20 cellular contexts compared by ENCODE assay signal in the genomic region with DNA sequence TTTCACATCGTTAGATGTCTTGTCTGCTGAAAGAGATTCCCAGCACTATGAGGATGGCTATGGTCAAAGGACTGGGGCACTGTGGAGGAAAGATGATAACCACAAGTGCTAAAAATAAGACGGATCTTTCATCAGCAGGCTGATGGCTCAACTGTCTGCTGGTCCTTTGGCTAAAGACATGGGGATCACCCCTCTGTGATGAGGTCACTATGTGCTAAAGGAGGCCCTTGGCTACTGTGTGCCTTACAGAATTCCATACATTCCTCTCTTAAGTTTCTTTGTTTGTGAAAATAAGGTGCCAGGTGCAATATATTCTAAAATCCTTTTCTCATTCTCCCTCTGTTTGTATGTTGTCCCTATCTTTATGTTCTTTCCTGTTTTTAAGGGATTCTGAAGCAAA. TPM values are rescaled to one million over a fixed set of nuclear protein-coding genes. Genes with fewer than 3 reads are reported as not detected.
DNase-seq lines count a peak whose midpoint lies in the region; ATAC-seq lines count a peak whose summit lies in the region.
"Had no signal": no experiment of that assay in that cellular context is flagged by ENCODE, and none has a peak within 500 bp of the region (broad histone marks: within the 10 kb centered on the region; RNA-seq: fewer than 3 reads in every experiment).

No MANE protein-coding gene starts in this region.

- H4K5ac ChIP-seq in mesendoderm (ENCODE audit: low read length) = no peak overlapping the region

- no peak overlapping the region for H2BK5ac ChIP-seq in mesendoderm (ENCODE audit: low read length)

- no peaks in the 10 kb centered on the region for H3K79me2 ChIP-seq in mesendoderm (ENCODE audit: control insufficient read depth, insufficient read depth, low read length)

- H4K8ac ChIP-seq in mesendoderm (ENCODE audit: low read depth, low read length) = no peak overlapping the region

- H3K27me3 ChIP-seq in BLaER1 (no peaks in the 10 kb centered on the region), mesendoderm (ENCODE audit: insufficient read depth, low read length, poor library complexity) (no peaks in the 10 kb centered on the region)

- CTCF ChIA-PET in activated CD8-positive, alpha-beta memory T cell treated with anti-CD3 and anti-CD28 coated beads, Interleukin-2, amount 10 ng/mL, durations not matched to agents 7 days and 5 days (lab: Charles Lee) = no interaction called here
- CTCF ChIA-PET in activated naive CD4-positive, alpha-beta T cell treated with anti-CD3 and anti-CD28 coated beads, Interleukin-2, amount 10 ng/mL, durations not matched to agents 7 days and 5 days (lab: Charles Lee) = no interaction called here

- H3K27me3 Mint-ChIP-seq in activated CD8-positive, alpha-beta memory T cell treated with anti-CD3 and anti-CD28 coated beads, Interleukin-2, amount 10 ng/mL, durations not matched to agents 7 days and 5 days = peaks cover 2% of the 10 kb centered on the region
- peaks cover 3% of the 10 kb centered on the region for H3K27me3 Mint-ChIP-seq in activated naive CD4-positive, alpha-beta T cell treated with anti-CD3 and anti-CD28 coated beads, Interleukin-2, amount 10 ng/mL, durations not matched to agents 7 days and 5 days

- no peaks in the 10 kb centered on the region for H3K9me3 ChIP-seq in BLaER1
- H3K9me3 ChIP-seq: A549 had no signal

- H3K27ac ChIP-seq in BLaER1 (no peak overlapping the region), mesendoderm (ENCODE audit: low read depth, low read length) (no peak overlapping the region)
- H3K27ac ChIP-seq: A549, SK-N-MC had no signal

- H4K20me1 ChIP-seq in BLaER1 = no peaks in the 10 kb centered on the region

- no peaks in the 10 kb centered on the region for H3K79me1 ChIP-seq in mesendoderm (ENCODE audit: low read length)

- no peak overlapping the region for H2BK15ac ChIP-seq in mesendoderm (replicated peaks; ENCODE audit: low read depth)

- H3K36me3 Mint-ChIP-seq in activated CD8-positive, alpha-beta memory T cell treated with anti-CD3 and anti-CD28 coated beads, Interleukin-2, amount 10 ng/mL, durations not matched to agents 7 days and 5 days = no peaks in the 10 kb centered on the region
- no peaks in the 10 kb centered on the region for H3K36me3 Mint-ChIP-seq in activated naive CD4-positive, alpha-beta T cell treated with anti-CD3 and anti-CD28 coated beads, Interleukin-2, amount 10 ng/mL, durations not matched to agents 7 days and 5 days
- H3K36me3 Mint-ChIP-seq: CD14-positive monocyte, IgD-negative memory B cell had no signal

- H3K36me3 ChIP-seq in BLaER1 (no peaks in the 10 kb centered on the region), mesendoderm (ENCODE audit: control insufficient read depth, insufficient read depth, low read length) (no peaks in the 10 kb centered on the region)

- H3K9me3 Mint-ChIP-seq in activated CD8-positive, alpha-beta memory T cell treated with anti-CD3 and anti-CD28 coated beads, Interleukin-2, amount 10 ng/mL, durations not matched to agents 7 days and 5 days (ENCODE audit: low read depth) = no peaks in the 10 kb centered on the region
- no peaks in the 10 kb centered on the region for H3K9me3 Mint-ChIP-seq in activated naive CD4-positive, alpha-beta T cell treated with anti-CD3 and anti-CD28 coated beads, Interleukin-2, amount 10 ng/mL, durations not matched to agents 7 days and 5 days
- H3K9me3 Mint-ChIP-seq: IgD-negative memory B cell had no signal

- no peak overlapping the region for H3K27ac Mint-ChIP-seq in activated CD8-positive, alpha-beta memory T cell treated with anti-CD3 and anti-CD28 coated beads, Interleukin-2, amount 10 ng/mL, durations not matched to agents 7 days and 5 days
- H3K27ac Mint-ChIP-seq in activated naive CD4-positive, alpha-beta T cell treated with anti-CD3 and anti-CD28 coated beads, Interleukin-2, amount 10 ng/mL, durations not matched to agents 7 days and 5 days = no peak overlapping the region
- H3K27ac Mint-ChIP-seq: CD14-positive monocyte, IgD-negative memory B cell had no signal

- H3K9ac ChIP-seq in BLaER1 = no peak overlapping the region
- no peak overlapping the region for H3K9ac ChIP-seq in mesendoderm (ENCODE audit: low read length)

- WGBS in mesendoderm (ENCODE audit: extremely low coverage, insufficient coverage, low lambda C conversion rate) = no CpG with 5 or more reads among the region's 2 CpGs

- H3K4me1 ChIP-seq in BLaER1 = peaks cover 6% of the 10 kb centered on the region
- peaks cover 4% of the 10 kb centered on the region for H3K4me1 ChIP-seq in mesendoderm (ENCODE audit: control insufficient read depth, low read depth, low read length)
- H3K4me1 ChIP-seq: A549 had no signal

- peak overlapping the region; percentile 47 for H3K4me2 ChIP-seq in BLaER1
- H3K4me2 ChIP-seq in mesendoderm (ENCODE audit: low read length) = no peak overlapping the region
- H3K4me2 ChIP-seq: A549 had no signal

- H3K4me3 ChIP-seq in BLaER1 (no peak overlapping the region), mesendoderm (ENCODE audit: low read length) (no peak overlapping the region)
- H3K4me3 ChIP-seq: A549, SK-N-MC had no signal

- H3K56ac ChIP-seq in mesendoderm (ENCODE audit: low read length) = no peak overlapping the region

- no peak overlapping the region for H3K23ac ChIP-seq in mesendoderm (ENCODE audit: low read length)

- no peaks in the 10 kb centered on the region for H3K4me1 Mint-ChIP-seq in activated CD8-positive, alpha-beta memory T cell treated with anti-CD3 and anti-CD28 coated beads, Interleukin-2, amount 10 ng/mL, durations not matched to agents 7 days and 5 days
- no peaks in the 10 kb centered on the region for H3K4me1 Mint-ChIP-seq in activated naive CD4-positive, alpha-beta T cell treated with anti-CD3 and anti-CD28 coated beads, Interleukin-2, amount 10 ng/mL, durations not matched to agents 7 days and 5 days
- H3K4me1 Mint-ChIP-seq: CD14-positive monocyte, IgD-negative memory B cell had no signal

- DNase-seq in LHCN-M2 (ENCODE audit: low read depth) (peak; percentile 15), astrocyte of the hippocampus (ENCODE audit: low read depth, low spot score) (peak; percentile 2), mesendoderm (peak; percentile 85), NCI-H2107 (lab: John Stamatoyannopoulos, UW) (no peak)
- DNase-seq in activated CD8-positive, alpha-beta memory T cell treated with anti-CD3 and anti-CD28 coated beads, Interleukin-2, amount 10 ng/mL, durations not matched to agents 7 days and 5 days = no peak
- DNase-seq in effector CD4-positive, alpha-beta T cell = no peak
- DNase-seq in activated naive CD4-positive, alpha-beta T cell treated with anti-CD3 and anti-CD28 coated beads, Interleukin-2, amount 10 ng/mL, durations not matched to agents 7 days and 5 days = no peak
- DNase-seq: DMS153, H7, Kasumi-1, NCI-H1436 treated with DMSO at 0.1 percent for 48 hours, NCI-H2081, NCI-H510A treated with DMSO at 0.1 percent for 48 hours, NCI-H82 had no signal

- H2BK120ac ChIP-seq in mesendoderm (ENCODE audit: low read depth, low read length) = no peak overlapping the region

- H3K4me3 Mint-ChIP-seq in activated CD8-positive, alpha-beta memory T cell treated with anti-CD3 and anti-CD28 coated beads, Interleukin-2, amount 10 ng/mL, durations not matched to agents 7 days and 5 days = no peak overlapping the region
- H3K4me3 Mint-ChIP-seq in activated naive CD4-positive, alpha-beta T cell treated with anti-CD3 and anti-CD28 coated beads, Interleukin-2, amount 10 ng/mL, durations not matched to agents 7 days and 5 days = no peak overlapping the region
- H3K4me3 Mint-ChIP-seq: CD14-positive monocyte, IgD-negative memory B cell had no signal

- no peak for ATAC-seq in activated CD8-positive, alpha-beta memory T cell treated with anti-CD3 and anti-CD28 coated beads, Interleukin-2, amount 10 ng/mL, durations not matched to agents 7 days and 5 days
- ATAC-seq: A549, Panc1 had no signal

- no peak overlapping the region for H3K18ac ChIP-seq in mesendoderm (ENCODE audit: low read length)

- no peak overlapping the region for H2AK5ac ChIP-seq in mesendoderm (ENCODE audit: low read length)

- H3K4ac ChIP-seq in mesendoderm (ENCODE audit: low read depth, low read length) = no peak overlapping the region

RNA-seq across cellular contexts. Expression of a gene that starts 39.7 kb away (rescaled TPM):
- 14.0 and 16.6 TPM in 2 replicates for total RNA-seq in LHCN-M2 (2014; rRNA removed)
- polyA plus RNA-seq in LHCN-M2 (2012) = 12.0 TPM
- 2.2 TPM for polyA plus RNA-seq in mesendoderm (2013, experiment 1 of 2)
- polyA plus RNA-seq in mesendoderm (2013, experiment 2 of 2) = 2.2 TPM
- not detected for total RNA-seq in activated CD8-positive, alpha-beta memory T cell treated with anti-CD3 and anti-CD28 coated beads, Interleukin-2, amount 10 ng/mL, durations not matched to agents 7 days and 5 days
- polyA plus RNA-seq: CD14-positive monocyte, IgD-negative memory B cell had no signal

Comparison
In these comparisons a context has a peak if more than half of its experiments do, and no peak if none do; other contexts are left out.
1. DNase-seq: peak in LHCN-M2 (single experiment), astrocyte of the hippocampus (single experiment) and mesendoderm (single experiment); none in NCI-H2107 (single experiment), activated CD8-positive, alpha-beta memory T cell treated with anti-CD3 and anti-CD28 coated beads, Interleukin-2, amount 10 ng/mL, durations not matched to agents 7 days and 5 days (single experiment), effector CD4-positive, alpha-beta T cell (single experiment) and activated naive CD4-positive, alpha-beta T cell treated with anti-CD3 and anti-CD28 coated beads, Interleukin-2, amount 10 ng/mL, durations not matched to agents 7 days and 5 days (single experiment).
2. RNA of a gene that starts 39.7 kb away (total RNA-seq): 14.0 to 16.6 TPM in LHCN-M2; not detected in activated CD8-positive, alpha-beta memory T cell treated with anti-CD3 and anti-CD28 coated beads, Interleukin-2, amount 10 ng/mL, durations not matched to agents 7 days and 5 days; every median in the first group is over 10 times any median in the second.